2 cellular contexts compared by ENCODE assay signal in genomic region chr12:132395192-132395907, GRCh38.
TF ChIP-seq lines count a peak whose summit lies in the region.

No MANE protein-coding gene starts in this region.

TF ChIP-seq in A549, 52 proteins besides CTCF, POLR2A, EP300 and RAD21 (continued from another document):
- TF ChIP-seq, protein P1, sequence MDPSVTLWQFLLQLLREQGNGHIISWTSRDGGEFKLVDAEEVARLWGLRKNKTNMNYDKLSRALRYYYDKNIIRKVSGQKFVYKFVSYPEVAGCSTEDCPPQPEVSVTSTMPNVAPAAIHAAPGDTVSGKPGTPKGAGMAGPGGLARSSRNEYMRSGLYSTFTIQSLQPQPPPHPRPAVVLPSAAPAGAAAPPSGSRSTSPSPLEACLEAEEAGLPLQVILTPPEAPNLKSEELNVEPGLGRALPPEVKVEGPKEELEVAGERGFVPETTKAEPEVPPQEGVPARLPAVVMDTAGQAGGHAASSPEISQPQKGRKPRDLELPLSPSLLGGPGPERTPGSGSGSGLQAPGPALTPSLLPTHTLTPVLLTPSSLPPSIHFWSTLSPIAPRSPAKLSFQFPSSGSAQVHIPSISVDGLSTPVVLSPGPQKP (IDR thresholded peaks at IDR 0.05; ENCODE audit: low read depth, low read length): no peak
- no peak for TF ChIP-seq KDM1A (IDR thresholded peaks at IDR 0.05; ENCODE audit: low read depth)
- no peak for TF ChIP-seq POLR2AphosphoS2 (conservative IDR thresholded peaks at IDR 0.05; ENCODE audit: low read length)
- no peak for TF ChIP-seq EHMT2 (IDR thresholded peaks at IDR 0.05; ENCODE audit: low read depth)
- no peak for TF ChIP-seq MAZ (IDR thresholded peaks at IDR 0.05; ENCODE audit: borderline replicate concordance, low read depth, low read length)
- no peak for TF ChIP-seq CBX2 (IDR thresholded peaks at IDR 0.05; ENCODE audit: borderline replicate concordance, low read depth)
- TF ChIP-seq RARB (CRISPR knock-in tag; IDR thresholded peaks at IDR 0.05): no peak
- TF ChIP-seq, protein P2, sequence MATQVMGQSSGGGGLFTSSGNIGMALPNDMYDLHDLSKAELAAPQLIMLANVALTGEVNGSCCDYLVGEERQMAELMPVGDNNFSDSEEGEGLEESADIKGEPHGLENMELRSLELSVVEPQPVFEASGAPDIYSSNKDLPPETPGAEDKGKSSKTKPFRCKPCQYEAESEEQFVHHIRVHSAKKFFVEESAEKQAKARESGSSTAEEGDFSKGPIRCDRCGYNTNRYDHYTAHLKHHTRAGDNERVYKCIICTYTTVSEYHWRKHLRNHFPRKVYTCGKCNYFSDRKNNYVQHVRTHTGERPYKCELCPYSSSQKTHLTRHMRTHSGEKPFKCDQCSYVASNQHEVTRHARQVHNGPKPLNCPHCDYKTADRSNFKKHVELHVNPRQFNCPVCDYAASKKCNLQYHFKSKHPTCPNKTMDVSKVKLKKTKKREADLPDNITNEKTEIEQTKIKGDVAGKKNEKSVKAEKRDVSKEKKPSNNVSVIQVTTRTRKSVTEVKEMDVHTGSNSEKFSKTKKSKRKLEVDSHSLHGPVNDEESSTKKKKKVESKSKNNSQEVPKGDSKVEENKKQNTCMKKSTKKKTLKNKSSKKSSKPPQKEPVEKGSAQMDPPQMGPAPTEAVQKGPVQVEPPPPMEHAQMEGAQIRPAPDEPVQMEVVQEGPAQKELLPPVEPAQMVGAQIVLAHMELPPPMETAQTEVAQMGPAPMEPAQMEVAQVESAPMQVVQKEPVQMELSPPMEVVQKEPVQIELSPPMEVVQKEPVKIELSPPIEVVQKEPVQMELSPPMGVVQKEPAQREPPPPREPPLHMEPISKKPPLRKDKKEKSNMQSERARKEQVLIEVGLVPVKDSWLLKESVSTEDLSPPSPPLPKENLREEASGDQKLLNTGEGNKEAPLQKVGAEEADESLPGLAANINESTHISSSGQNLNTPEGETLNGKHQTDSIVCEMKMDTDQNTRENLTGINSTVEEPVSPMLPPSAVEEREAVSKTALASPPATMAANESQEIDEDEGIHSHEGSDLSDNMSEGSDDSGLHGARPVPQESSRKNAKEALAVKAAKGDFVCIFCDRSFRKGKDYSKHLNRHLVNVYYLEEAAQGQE (IDR thresholded peaks at IDR 0.05): no peak
- TF ChIP-seq HOXB13 (CRISPR knock-in tag; IDR thresholded peaks at IDR 0.05; ENCODE audit: low read depth): no peak
- no peak for TF ChIP-seq HEYL (CRISPR knock-in tag; IDR thresholded peaks at IDR 0.05)
- TF ChIP-seq GATA3 (IDR thresholded peaks at IDR 0.05; ENCODE audit: borderline replicate concordance): no peak
- no peak for TF ChIP-seq CHD2 (IDR thresholded peaks at IDR 0.05; ENCODE audit: low read length, partially characterized antibody)
- TF ChIP-seq MAFK (IDR thresholded peaks at IDR 0.05; ENCODE audit: partially characterized antibody): no peak
- TF ChIP-seq ZNF302 (CRISPR knock-in tag; IDR thresholded peaks at IDR 0.05): no peak

TF ChIP-seq in H1, 55 proteins besides CTCF, POLR2A, EP300 and RAD21 (continued from another document):
- TF ChIP-seq EGR1 (IDR thresholded peaks at IDR 0.05; ENCODE audit: borderline replicate concordance, low read depth, low read length): no peak
